In the genomic region with DNA sequence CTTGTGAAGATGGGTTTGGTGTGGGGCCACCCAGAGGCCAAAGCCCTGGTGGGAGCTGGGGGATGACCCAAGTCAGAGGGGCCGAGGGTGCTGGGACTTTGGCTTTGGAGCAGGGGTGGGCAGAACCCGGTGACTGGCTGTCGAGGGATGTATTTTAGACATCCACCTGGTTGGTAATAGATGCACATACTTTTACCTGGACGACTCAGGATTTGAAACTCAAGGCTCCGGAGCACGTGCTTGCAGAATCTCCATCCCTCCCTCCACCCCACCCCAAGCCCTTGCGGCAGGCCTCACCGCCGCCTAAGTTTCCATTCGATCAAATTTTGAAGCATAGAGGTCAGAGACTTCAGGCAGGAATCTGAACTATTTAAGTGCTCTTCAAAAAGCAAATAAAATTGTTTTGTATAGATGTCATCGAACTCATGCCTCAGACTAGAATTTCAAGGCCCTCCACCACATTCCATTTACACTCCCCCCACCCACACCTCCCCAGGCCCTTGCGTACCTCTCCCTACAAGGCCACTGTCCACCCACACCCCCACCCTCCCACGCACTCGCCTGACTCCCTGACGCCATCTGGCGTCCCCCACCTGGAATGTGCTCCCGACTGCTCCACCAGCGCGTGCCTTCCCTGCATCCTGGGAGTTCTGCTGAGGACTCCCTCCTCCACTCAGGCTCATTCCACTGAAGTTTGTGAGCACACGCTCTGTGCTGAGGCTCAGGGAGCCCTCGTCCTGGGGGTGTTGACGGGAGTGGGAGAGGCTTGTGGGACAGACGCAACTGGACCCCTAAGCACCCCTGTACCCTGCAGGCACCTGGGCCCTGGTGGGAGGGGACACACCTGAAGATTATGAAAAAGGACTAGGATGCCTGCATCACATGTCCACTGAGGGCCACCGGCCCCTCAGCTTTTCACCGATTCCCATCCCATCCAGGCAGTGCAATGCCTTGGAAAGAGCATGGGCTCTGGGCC, we compare ENCODE assay signal across 9 cellular contexts. TPM values are rescaled to one million over a fixed set of nuclear protein-coding genes. Genes with fewer than 3 reads are reported as not detected.
A peak's percentile ranks its signal among the peaks of the same experiment; 100 is the strongest.
DNase-seq lines count a peak whose midpoint lies in the region; ATAC-seq, FAIRE-seq and TF ChIP-seq lines count a peak whose summit lies in the region.
"Had no signal": no experiment of that assay in that cellular context is flagged by ENCODE, and none has a peak within 500 bp of the region (broad histone marks: within the 10 kb centered on the region; RNA-seq: fewer than 3 reads in every experiment).

No MANE protein-coding gene starts in this region.

- no peaks in the 10 kb centered on the region for H3K27me3 ChIP-seq in Panc1 (ENCODE audit: control insufficient read depth, insufficient read depth, low read length)
- no peaks in the 10 kb centered on the region for H3K27me3 ChIP-seq in esophagus muscularis mucosa

- ATAC-seq in Panc1 = peak; percentile 62
- no peak for ATAC-seq in GM19035 (IDR thresholded peaks at IDR 0.05; ENCODE audit: unreplicated experiment)

- no TSS peak for BruUV-seq in Panc1 (replicated peaks; lab: Mats Ljungman, UMichigan)

- TF ChIP-seq POLR2A in esophagus muscularis mucosa (IDR thresholded peaks at IDR 0.05; ENCODE audit: low read depth) = no peak

- POLR2A ChIA-PET in Panc1 (lab: Charles Lee) = no interaction called here

- H3K4me3 ChIP-seq in Panc1 (ENCODE audit: low read depth in 2 of 2, low read length in 2 of 2) (no peak overlapping the region), esophagus muscularis mucosa (no peak overlapping the region)

- CTCF ChIA-PET in Panc1 (lab: Charles Lee) = no interaction called here

- peak; percentile 94 for TF ChIP-seq EP300 in esophagus muscularis mucosa (IDR thresholded peaks at IDR 0.05)

- H3K36me3 Mint-ChIP-seq in nephron (ENCODE audit: low read depth) = peaks cover 26% of the 10 kb centered on the region

- peaks cover 76% of the 10 kb centered on the region for H3K4me1 ChIP-seq in Panc1 (ENCODE audit: control insufficient read depth, insufficient read depth, low read length)
- peaks cover 69 to 96% (median 90%) of the 10 kb centered on the region in 4 donors for H3K4me1 ChIP-seq in esophagus muscularis mucosa

- H3K27me3 Mint-ChIP-seq in nephron (ENCODE audit: low read depth) = no peaks in the 10 kb centered on the region

- no peaks in the 10 kb centered on the region for H3K9me3 Mint-ChIP-seq in nephron

- H3K4me3 Mint-ChIP-seq in nephron = peak overlapping the region in 1 of 3 experiments; percentile 25

- H3K27ac Mint-ChIP-seq in nephron = peak overlapping the region; percentile 83 to 92 (median 88)

- peak; percentile 92 for FAIRE-seq in G401.6 (lab: Jason Lieb, UNC)
- FAIRE-seq: islet of Langerhans had no signal

- H3K27ac ChIP-seq in Panc1 (ENCODE audit: low read length) = peak overlapping the region; percentile 85
- peak overlapping the region; percentile 90 to 99 (median 96) for H3K27ac ChIP-seq in esophagus muscularis mucosa (replicated peaks in 1 of 4)

- H3K9me3 ChIP-seq in Panc1 (ENCODE audit: control insufficient read depth, insufficient read depth, low read depth, low read length) = no peaks in the 10 kb centered on the region
- H3K9me3 ChIP-seq in esophagus muscularis mucosa = no peaks in the 10 kb centered on the region

- no peaks in the 10 kb centered on the region; the same call in 1 of the 2 replicates for H3K36me3 ChIP-seq in Panc1 (ENCODE audit: control insufficient read depth, insufficient read depth, low read length)
- peaks cover 0 to 11% (median 5%) of the 10 kb centered on the region in 4 donors for H3K36me3 ChIP-seq in esophagus muscularis mucosa

- peaks cover 73% of the 10 kb centered on the region for H3K4me1 Mint-ChIP-seq in nephron

- DNase-seq in Panc1 (ENCODE audit: low read depth, low spot score) (no peak), esophagus muscularis mucosa (ENCODE audit: extremely low spot score) (peak; percentile 97), DMS79 (lab: John Stamatoyannopoulos, UW) (no peak)
- no peak for DNase-seq in activated CD4-positive, alpha-beta T cell treated with anti-CD3 and anti-CD28 coated beads for 1 hour
- no peak for DNase-seq in stimulated activated CD4-positive, alpha-beta T cell treated with anti-CD3 and anti-CD28 coated beads, Interleukin-15, amount 100 ng/mL, for 24 hours

- in situ Hi-C loops in Panc1 (cut with HindIII; ENCODE audit: low pct_unique_long_range_greater_than_20kb, low sequenced_read_pairs) = no loop called here

- WGBS in esophagus muscularis mucosa = 54% methylated on average over 25 of the region's 25 CpGs

- peak; percentile 86 for TF ChIP-seq CTCF in Panc1 (IDR thresholded peaks at IDR 0.05)
- peak; percentile 51 to 56 (median 53) for TF ChIP-seq CTCF in esophagus muscularis mucosa (IDR thresholded peaks at IDR 0.05)
- peak; percentile 31 to 51 (median 32) for TF ChIP-seq CTCF in nephron (IDR thresholded peaks at IDR 0.05; ENCODE audit: unreplicated experiment in 3 of 3)

- intact Hi-C loops in Panc1 (cut with micrococcal nuclease; ENCODE audit: unreplicated experiment) = loop anchor here (10.0 kb wide), 2 partner anchors 128 to 188 kb away; a partner anchor contains a TSS
- intact Hi-C loops in esophagus muscularis mucosa (cut with DNase I) = loop anchor here (2.0 kb wide), 2 partner anchors 34 to 132 kb away; a partner anchor contains a TSS

RNA-seq across cellular contexts. Expression of a gene that starts 56.4 kb away (rescaled TPM):
- total RNA-seq in Panc1 (2021; ENCODE audit: unreplicated experiment) (49.8 TPM), esophagus muscularis mucosa (10 to 100 TPM; 17.8 to 25.8 (median 22.1) TPM)
- polyA plus RNA-seq in Panc1 (2012; ENCODE audit: insufficient read length) = 75.2 TPM

Comparison
In these comparisons a context has a peak if more than half of its experiments do, and no peak if none do; other contexts are left out.
1. CTCF ChIP-seq: peak in every context shown above with its lines; median percentile 86 in Panc1; 53 in esophagus muscularis mucosa; 32 in nephron.